ENCODE assay signal across 13 cellular contexts in the genomic region with DNA sequence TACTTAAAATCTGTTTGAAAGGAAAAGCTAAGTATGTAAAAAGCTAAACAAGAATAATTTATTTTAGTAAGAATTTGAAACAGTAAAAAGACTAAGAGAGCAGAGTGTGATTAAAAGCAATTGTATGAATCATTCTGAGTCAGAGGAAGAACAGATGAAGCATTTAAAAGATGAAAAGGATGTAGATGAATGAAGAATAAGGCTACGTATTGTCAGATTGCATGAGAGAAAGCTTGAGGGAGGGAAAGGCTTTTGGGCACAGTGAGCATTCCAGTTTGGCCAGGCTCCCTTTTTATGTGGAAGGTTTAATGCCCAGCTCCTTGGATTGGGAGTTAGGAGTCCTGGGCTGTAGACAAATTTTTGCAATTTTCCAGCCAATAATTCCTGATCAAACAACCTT.
DNase-seq lines count a peak whose midpoint lies in the region; ATAC-seq and TF ChIP-seq lines count a peak whose summit lies in the region.
"Had no signal": no experiment of that assay in that cellular context is flagged by ENCODE, and none has a peak within 500 bp of the region (broad histone marks: within the 10 kb centered on the region; RNA-seq: fewer than 3 reads in every experiment).

No MANE protein-coding gene starts in this region.

- H3K36me3 ChIP-seq in HUES64 (ENCODE audit: insufficient read depth, low read length) = no peaks in the 10 kb centered on the region; the same call in 1 of the 2 replicates
- no peaks in the 10 kb centered on the region for H3K36me3 ChIP-seq in iPS-18a (ENCODE audit: control insufficient read depth, low read depth, low read length)
- no peaks in the 10 kb centered on the region for H3K36me3 ChIP-seq in smooth muscle cell (ENCODE audit: low read depth)

- peaks cover 13% of the 10 kb centered on the region for H3K9me3 ChIP-seq in HUES64 (ENCODE audit: insufficient read depth, low read depth, low read length)
- H3K9me3 ChIP-seq in iPS-18a (ENCODE audit: control insufficient read depth, low read depth, low read length) = peaks cover 3% of the 10 kb centered on the region
- no peaks in the 10 kb centered on the region for H3K9me3 ChIP-seq in smooth muscle cell (replicated peaks; ENCODE audit: low read depth)

- TF ChIP-seq CTCF in astrocyte of the spinal cord (IDR thresholded peaks at IDR 0.05; ENCODE audit: low read depth, low read length) (no peak), smooth muscle cell (IDR thresholded peaks at IDR 0.05; ENCODE audit: borderline replicate concordance, insufficient read depth, poor library complexity, severe bottlenecking) (no peak)

- no peaks in the 10 kb centered on the region for H4K20me1 ChIP-seq in smooth muscle cell (ENCODE audit: low read depth)

- H3K4me3 ChIP-seq in HUES64 (ENCODE audit: low read length) = no peak overlapping the region
- no peak overlapping the region for H3K4me3 ChIP-seq in astrocyte of the spinal cord (ENCODE audit: low read depth, low read length)
- H3K4me3 ChIP-seq in iPS-18a (ENCODE audit: low read length) = no peak overlapping the region
- H3K4me3 ChIP-seq in smooth muscle cell = no peak overlapping the region

- H3K27me3 ChIP-seq in HUES64 (ENCODE audit: insufficient read depth, low read length) (no peaks in the 10 kb centered on the region), iPS-18a (ENCODE audit: control insufficient read depth, insufficient read depth, low read length) (no peaks in the 10 kb centered on the region), smooth muscle cell (ENCODE audit: low read depth) (no peaks in the 10 kb centered on the region)

- H3K4me1 ChIP-seq in HUES64 (ENCODE audit: insufficient read depth, low read length) (peaks cover 32% of the 10 kb centered on the region), iPS-18a (ENCODE audit: control insufficient read depth, low read depth, low read length) (peaks cover 32% of the 10 kb centered on the region), smooth muscle cell (ENCODE audit: low read depth) (peaks cover 12% of the 10 kb centered on the region)

- no peaks in the 10 kb centered on the region for H3K79me2 ChIP-seq in smooth muscle cell (ENCODE audit: low read depth)

- ATAC-seq in HG02759 (IDR thresholded peaks at IDR 0.05; ENCODE audit: unreplicated experiment) = no peak
- ATAC-seq: activated CD8-positive, alpha-beta T cell treated with anti-CD3 and anti-CD28 coated beads, Interleukin-2, amount 10 ng/mL, durations not matched to agents 7 days and 5 days had no signal

- H2AFZ ChIP-seq in smooth muscle cell (ENCODE audit: low read depth) = peak overlapping the region; percentile 54

- no peak overlapping the region for H3K9ac ChIP-seq in HUES64 (ENCODE audit: low read depth, low read length)
- peak overlapping the region; percentile 22 for H3K9ac ChIP-seq in iPS-18a (ENCODE audit: low read length)
- no peak overlapping the region for H3K9ac ChIP-seq in smooth muscle cell (ENCODE audit: low read depth)

- H3K27ac ChIP-seq in HUES64 (ENCODE audit: low read depth, low read length) (peak overlapping the region; percentile 76; the same call in 1 of the 2 replicates), iPS-18a (ENCODE audit: low read length) (peak overlapping the region; percentile 62), smooth muscle cell (ENCODE audit: low read depth) (no peak overlapping the region)

- 57% methylated on average over 1 of the region's 1 CpG for WGBS in HUES64
- 19% methylated on average over 1 of the region's 1 CpG for WGBS in smooth muscle cell (ENCODE audit: low lambda C conversion rate)

- peak overlapping the region; percentile 12 for H3K4me2 ChIP-seq in smooth muscle cell

- in situ Hi-C loops in astrocyte of the spinal cord (cut with HindIII; ENCODE audit: low sequenced_read_pairs) = no loop called here

- DNase-seq in astrocyte of the spinal cord (ENCODE audit: low read depth, low spot score) (peak; percentile 35), smooth muscle cell (lab: John Stamatoyannopoulos, UW; ENCODE audit: unreplicated experiment) (no peak), NCI-H1436 (lab: John Stamatoyannopoulos, UW) (no peak)
- DNase-seq in stimulated activated naive CD4-positive, alpha-beta T cell (lab: John Stamatoyannopoulos, UW) = no peak
- DNase-seq: activated CD8-positive, alpha-beta T cell treated with anti-CD3 and anti-CD28 coated beads, Interleukin-2, amount 10 ng/mL, durations not matched to agents 7 days and 5 days; DMS153; NCI-H1092; NCI-H748 treated with DMSO at 0.1 percent for 48 hours; stimulated activated CD4-positive, alpha-beta T cell treated with anti-CD3 and anti-CD28 coated beads, Interleukin-4, amount 100 ng/mL, for 24 hours; stimulated activated CD8-positive, alpha-beta memory T cell treated with anti-CD3 and anti-CD28 coated beads, Interleukin-4, amount 100 ng/mL, for 48 hours had no signal

- no peaks in the 10 kb centered on the region for H3F3A ChIP-seq in smooth muscle cell (ENCODE audit: low read depth)
